Comparison of ENCODE assay signal across 11 cellular contexts in the genomic region with DNA sequence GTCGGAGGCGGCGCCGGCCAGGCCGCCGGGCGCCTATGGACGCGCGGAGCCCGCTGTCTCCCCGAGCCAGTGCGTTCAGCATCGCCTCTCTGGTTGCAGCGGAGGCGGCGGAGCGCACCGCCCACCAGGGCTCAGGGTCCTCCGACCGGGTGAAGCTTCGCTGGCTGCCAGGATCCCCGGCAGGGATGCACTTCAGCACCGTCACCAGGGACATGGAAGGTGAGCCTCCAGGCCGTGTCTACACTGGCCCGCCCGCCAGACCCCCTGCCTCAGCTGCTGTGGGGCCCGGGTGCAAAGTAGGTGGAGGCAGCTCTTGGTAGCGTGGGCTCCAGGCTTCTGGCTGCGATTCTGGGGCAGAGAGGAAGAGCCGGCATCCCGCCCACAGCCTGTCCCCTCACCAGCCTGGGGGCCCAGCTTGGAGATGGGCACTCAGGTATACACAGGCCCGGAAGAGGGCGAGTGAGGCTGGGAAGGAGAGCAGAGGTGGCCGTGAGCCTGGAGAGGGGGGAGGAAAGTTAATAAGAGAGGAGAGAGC. TPM values are rescaled to one million over a fixed set of nuclear protein-coding genes. Genes with fewer than 3 reads are reported as not detected.
DNase-seq lines count a peak whose midpoint lies in the region; ATAC-seq and TF ChIP-seq lines count a peak whose summit lies in the region.
"Had no signal": no experiment of that assay in that cellular context is flagged by ENCODE, and none has a peak within 500 bp of the region (broad histone marks: within the 10 kb centered on the region; RNA-seq: fewer than 3 reads in every experiment).

No MANE protein-coding gene starts in this region.

- no peak overlapping the region for H2BK15ac ChIP-seq in mesendoderm (replicated peaks; ENCODE audit: low read depth)

- peak overlapping the region; percentile 5 for H3K4me2 ChIP-seq in neural progenitor cell
- no peak overlapping the region for H3K4me2 ChIP-seq in mesendoderm (ENCODE audit: low read length)

- no peak overlapping the region for H3K23ac ChIP-seq in mesendoderm (ENCODE audit: low read length)

- peaks cover 25% of the 10 kb centered on the region for H3K4me1 Mint-ChIP-seq in neural progenitor cell

- H3K56ac ChIP-seq in mesendoderm (ENCODE audit: low read length) = no peak overlapping the region

- H3K27ac ChIP-seq in HUES64 (ENCODE audit: low read depth, low read length) (no peak overlapping the region), neural progenitor cell (no peak overlapping the region), mesendoderm (ENCODE audit: low read depth, low read length) (no peak overlapping the region)
- H3K27ac ChIP-seq: 22Rv1, SJSA1 had no signal

- H3K9me3 ChIP-seq in HUES64 (ENCODE audit: insufficient read depth, low read depth, low read length) (no peaks in the 10 kb centered on the region), neural progenitor cell (ENCODE audit: low read depth) (no peaks in the 10 kb centered on the region)
- H3K9me3 ChIP-seq: SJSA1 had no signal

- 5% methylated on average over 35 of the region's 35 CpGs for WGBS in HUES64
- no CpG with 5 or more reads among the region's 35 CpGs for WGBS in mesendoderm (ENCODE audit: extremely low coverage, insufficient coverage, low lambda C conversion rate)

- H2BK5ac ChIP-seq in mesendoderm (ENCODE audit: low read length) = no peak overlapping the region

- ATAC-seq in GM18861 (IDR thresholded peaks at IDR 0.05; ENCODE audit: unreplicated experiment) = no peak

- no peak overlapping the region for H2AK5ac ChIP-seq in mesendoderm (ENCODE audit: low read length)

- H4K5ac ChIP-seq in mesendoderm (ENCODE audit: low read length) = no peak overlapping the region

- H3K4me1 ChIP-seq in HUES64 (ENCODE audit: insufficient read depth, low read length) (peaks cover 10% of the 10 kb centered on the region), neural progenitor cell (peaks cover 37% of the 10 kb centered on the region), mesendoderm (ENCODE audit: control insufficient read depth, low read depth, low read length) (no peaks in the 10 kb centered on the region)

- no peak overlapping the region for H3K4ac ChIP-seq in mesendoderm (ENCODE audit: low read depth, low read length)

- no peak for TF ChIP-seq CTCF in neural progenitor cell (IDR thresholded peaks at IDR 0.05)

- H3K9me3 Mint-ChIP-seq in neural progenitor cell = no peaks in the 10 kb centered on the region

- DNase-seq in NCI-H2227 (lab: John Stamatoyannopoulos, UW; ENCODE audit: unreplicated experiment) (peak; percentile 32), NCI-H2227 treated with DMSO at 0.1 percent for 48 hours (lab: John Stamatoyannopoulos, UW) (no peak), dermis blood vessel endothelial cell (peak; percentile 60), neural progenitor cell (ENCODE audit: low spot score) (peak; percentile 73), foreskin melanocyte (no peak), mesendoderm (no peak)
- DNase-seq: kidney had no signal

- no peak overlapping the region for H3K9ac ChIP-seq in HUES64 (ENCODE audit: low read depth, low read length)
- H3K9ac ChIP-seq in neural progenitor cell = no peak overlapping the region
- H3K9ac ChIP-seq in mesendoderm (ENCODE audit: low read length) = no peak overlapping the region

- peaks cover 69% of the 10 kb centered on the region for H3K27me3 Mint-ChIP-seq in neural progenitor cell (ENCODE audit: insufficient read depth, low read depth)

- no peaks in the 10 kb centered on the region for H3K36me3 ChIP-seq in HUES64 (ENCODE audit: insufficient read depth, low read length)
- H3K36me3 ChIP-seq in neural progenitor cell = no peaks in the 10 kb centered on the region
- no peaks in the 10 kb centered on the region for H3K36me3 ChIP-seq in mesendoderm (ENCODE audit: control insufficient read depth, insufficient read depth, low read length)
- H3K36me3 ChIP-seq: SJSA1 had no signal

- peaks cover 32% of the 10 kb centered on the region for H3F3A ChIP-seq in neural progenitor cell (ENCODE audit: low read depth)

- no peak overlapping the region for H2AFZ ChIP-seq in neural progenitor cell (replicated peaks)

- H3K79me2 ChIP-seq in neural progenitor cell (ENCODE audit: low read depth) (no peaks in the 10 kb centered on the region), mesendoderm (ENCODE audit: control insufficient read depth, insufficient read depth, low read length) (no peaks in the 10 kb centered on the region)

- H2BK120ac ChIP-seq in mesendoderm (ENCODE audit: low read depth, low read length) = no peak overlapping the region

- H3K27me3 ChIP-seq in HUES64 (ENCODE audit: insufficient read depth, low read length) = peaks cover 98% of the 10 kb centered on the region
- H3K27me3 ChIP-seq in neural progenitor cell = peaks cover 99% of the 10 kb centered on the region
- H3K27me3 ChIP-seq in mesendoderm (ENCODE audit: insufficient read depth, low read length, poor library complexity) = peaks cover 89% of the 10 kb centered on the region

- no peak overlapping the region for H3K18ac ChIP-seq in mesendoderm (ENCODE audit: low read length)

- H3K79me1 ChIP-seq in mesendoderm (ENCODE audit: low read length) = no peaks in the 10 kb centered on the region

- no peak overlapping the region for H4K8ac ChIP-seq in mesendoderm (ENCODE audit: low read depth, low read length)

- H3K27ac Mint-ChIP-seq in neural progenitor cell = no peak overlapping the region

- peak overlapping the region; percentile 79 for H3K4me3 Mint-ChIP-seq in neural progenitor cell

- H3K4me3 ChIP-seq in HUES64 (ENCODE audit: low read length) (peak overlapping the region; percentile 17; the same call in 1 of the 2 replicates), neural progenitor cell (no peak overlapping the region), mesendoderm (ENCODE audit: low read length) (no peak overlapping the region)
- H3K4me3 ChIP-seq: SJSA1 had no signal

- H4K20me1 ChIP-seq in neural progenitor cell (ENCODE audit: low read depth) = peaks cover 87% of the 10 kb centered on the region

- no peaks in the 10 kb centered on the region for H3K36me3 Mint-ChIP-seq in neural progenitor cell

RNA-seq across cellular contexts. Expression of a gene that starts 1.1 kb away (rescaled TPM):
- polyA plus RNA-seq in HUES64 (2013, experiment 1 of 2) = 1.6 TPM
- 5.1 TPM for polyA plus RNA-seq in HUES64 (2013, experiment 2 of 2)
- total RNA-seq in dermis blood vessel endothelial cell (69.6 and 73.2 TPM in 2 replicates), neural progenitor cell (ENCODE audit: low replicate concordance) (0.06 TPM in 1 of 2 replicates, not detected in the other)
- polyA plus RNA-seq in mesendoderm (2013, experiment 1 of 2) = 0.03 TPM
- polyA plus RNA-seq in mesendoderm (2013, experiment 2 of 2) = 0.10 TPM

RNA-seq across cellular contexts. Expression of a gene that starts 36.2 kb away (rescaled TPM):
- 2.5 TPM for polyA plus RNA-seq in HUES64 (2013, experiment 1 of 2)
- polyA plus RNA-seq in HUES64 (2013, experiment 2 of 2) = 7.9 TPM
- total RNA-seq in dermis blood vessel endothelial cell (5.3 and 5.4 TPM in 2 replicates), neural progenitor cell (ENCODE audit: low replicate concordance) (1.2 TPM in 1 of 2 replicates, not detected in the other)
- polyA plus RNA-seq in mesendoderm (2013, experiment 1 of 2) = 0.52 TPM
- 0.45 TPM for polyA plus RNA-seq in mesendoderm (2013, experiment 2 of 2)

RNA-seq across cellular contexts. Expression of a gene that starts 45.2 kb away (rescaled TPM):
- polyA plus RNA-seq in HUES64 (2013, experiment 1 of 2) = 6.5 TPM
- 11.3 TPM for polyA plus RNA-seq in HUES64 (2013, experiment 2 of 2)
- total RNA-seq in dermis blood vessel endothelial cell = 25.3 and 29.3 TPM in 2 replicates
- 5.0 and 8.2 TPM in 2 replicates for total RNA-seq in neural progenitor cell (ENCODE audit: low replicate concordance)
- 6.2 TPM for polyA plus RNA-seq in mesendoderm (2013, experiment 1 of 2)
- polyA plus RNA-seq in mesendoderm (2013, experiment 2 of 2) = 5.7 TPM

Comparison
In these comparisons a context has a peak if more than half of its experiments do, and no peak if none do; other contexts are left out.
1. DNase-seq: peak in NCI-H2227 (single experiment), dermis blood vessel endothelial cell (single experiment) and neural progenitor cell (single experiment); none in NCI-H2227 treated with DMSO at 0.1 percent for 48 hours (single experiment), foreskin melanocyte (single experiment) and mesendoderm (single experiment).
2. RNA of a gene that starts 1.1 kb away (total RNA-seq): 69.6 to 73.2 TPM in dermis blood vessel endothelial cell; 0.06 TPM in neural progenitor cell; every median in the first group is over 10 times any median in the second.